Comparison of ENCODE assay signal across 24 cellular contexts in genomic region chr2:161206491-161207032, GRCh38. TPM values are rescaled to one million over a fixed set of nuclear protein-coding genes. Genes with fewer than 3 reads are reported as not detected.
DNase-seq lines count a peak whose midpoint lies in the region; ATAC-seq, FAIRE-seq and TF ChIP-seq lines count a peak whose summit lies in the region.
"Had no signal": no experiment of that assay in that cellular context is flagged by ENCODE, and none has a peak within 500 bp of the region (broad histone marks: within the 10 kb centered on the region; RNA-seq: fewer than 3 reads in every experiment).

No MANE protein-coding gene starts in this region.

- H3K79me2 ChIP-seq in SK-N-SH (ENCODE audit: insufficient read depth), result peaks cover 6% of the 10 kb centered on the region; the same call in 1 of the 2 replicates

- peak; percentile 91 for FAIRE-seq in islet of Langerhans (lab: Jason Lieb, UNC)
- FAIRE-seq: A549 had no signal

- H3K4me3 ChIP-seq in SK-N-SH (ENCODE audit: low read depth in 2 of 2, low read length in 1 of 2) (no peak overlapping the region), brain microvascular endothelial cell (ENCODE audit: low read depth, low read length) (no peak overlapping the region), esophagus muscularis mucosa (no peak overlapping the region)
- H3K4me3 ChIP-seq: A549, PC-9, tibial artery had no signal

- in situ Hi-C loops in brain microvascular endothelial cell (cut with HindIII; ENCODE audit: low pct_ligation_motif_present, low sequenced_read_pairs), result no loop called here

- H3K36me3 ChIP-seq in SK-N-SH (replicated peaks in 1 of 2; ENCODE audit: control insufficient read depth in 1 of 2, insufficient read depth in 2 of 2, low read length in 1 of 2) (peaks cover 37 to 50% of the 10 kb centered on the region in 2 experiments), brain microvascular endothelial cell (replicated peaks) (no peaks in the 10 kb centered on the region), esophagus muscularis mucosa (peaks cover 0 to 41% (median 16%) of the 10 kb centered on the region in 4 donors)

- no peak for TF ChIP-seq POLR2A in esophagus muscularis mucosa (IDR thresholded peaks at IDR 0.05; ENCODE audit: low read depth)

- no peak overlapping the region for H3K4me2 ChIP-seq in SK-N-SH
- H3K4me2 ChIP-seq: A549, PC-9 had no signal

- H3K4me1 ChIP-seq in SK-N-SH (ENCODE audit: control insufficient read depth in 1 of 2, insufficient read depth in 2 of 2, low read depth in 1 of 2, low read length in 1 of 2), result peaks cover 0 to 12% of the 10 kb centered on the region in 2 experiments; a peak in 1 of 4 replicates
- peaks cover 0 to 3% (median 0%) of the 10 kb centered on the region in 4 donors for H3K4me1 ChIP-seq in esophagus muscularis mucosa

- WGBS in SK-N-SH (ENCODE audit: low lambda C conversion rate), result 82% methylated on average over 1 of the region's 1 CpG
- 66% methylated on average over 1 of the region's 1 CpG for WGBS in esophagus muscularis mucosa

- no peak for TF ChIP-seq RAD21 in SK-N-SH (IDR thresholded peaks at IDR 0.05; ENCODE audit: low read length)

- ATAC-seq in SK-N-SH treated with all-trans-retinoic acid at 6 μM for 48 hours (no peak), HG02610 (IDR thresholded peaks at IDR 0.05; ENCODE audit: unreplicated experiment) (no peak)
- ATAC-seq: A549; activated CD4-positive, alpha-beta T cell treated with anti-CD3 and anti-CD28 coated beads for 36 hours; activated T-cell treated with anti-CD3 and anti-CD28 coated beads, Interleukin-2, amount 50 U/mL, for 4 hours had no signal

- H3F3A ChIP-seq in SK-N-SH (replicated peaks; ENCODE audit: insufficient read depth), result peaks cover 7% of the 10 kb centered on the region

- TF ChIP-seq CTCF in SK-N-SH (IDR thresholded peaks at IDR 0.05) (no peak), brain microvascular endothelial cell (IDR thresholded peaks at IDR 0.05; ENCODE audit: low read depth, low read length, missing control alignments) (no peak), esophagus muscularis mucosa (IDR thresholded peaks at IDR 0.05) (no peak)

- no peaks in the 10 kb centered on the region for H3K9me3 ChIP-seq in SK-N-SH
- no peaks in the 10 kb centered on the region for H3K9me3 ChIP-seq in esophagus muscularis mucosa
- H3K9me3 ChIP-seq: A549, tibial artery had no signal

- no peaks in the 10 kb centered on the region for H3K27me3 ChIP-seq in SK-N-SH (ENCODE audit: insufficient read depth)
- no peaks in the 10 kb centered on the region for H3K27me3 ChIP-seq in brain microvascular endothelial cell (replicated peaks)
- H3K27me3 ChIP-seq in esophagus muscularis mucosa, result no peaks in the 10 kb centered on the region
- H3K27me3 ChIP-seq: tibial artery had no signal

- TF ChIP-seq EP300 in SK-N-SH (IDR thresholded peaks at IDR 0.05; ENCODE audit: borderline replicate concordance in 1 of 2, low read depth in 1 of 2, low read length in 1 of 2), result no peak
- no peak for TF ChIP-seq EP300 in esophagus muscularis mucosa (IDR thresholded peaks at IDR 0.05)

- peak overlapping the region in 1 of 2 experiments; percentile 1; a peak in 2 of 4 replicates for H3K27ac ChIP-seq in SK-N-SH (ENCODE audit: low read depth in 2 of 2, low read length in 1 of 2)
- H3K27ac ChIP-seq in brain microvascular endothelial cell, result peak overlapping the region; percentile 21
- H3K27ac ChIP-seq in esophagus muscularis mucosa (replicated peaks in 1 of 4), result no peak overlapping the region
- H3K27ac ChIP-seq: A549, PC-9, tibial artery had no signal

- intact Hi-C loops in esophagus muscularis mucosa (cut with DNase I), result no loop called here

- DNase-seq in SK-N-SH (no peak), brain microvascular endothelial cell (no peak), hypothalamus (lab: John Stamatoyannopoulos, UW) (no peak), ureter (ENCODE audit: low spot score) (no peak), esophagus muscularis mucosa (ENCODE audit: extremely low spot score) (no peak)
- DNase-seq: activated CD4-positive, alpha-beta T cell treated with anti-CD3 and anti-CD28 coated beads for 36 hours; activated naive CD4-positive, alpha-beta T cell treated with anti-CD3 and anti-CD28 coated beads for 36 hours; activated T-cell treated with anti-CD3 and anti-CD28 coated beads, Interleukin-2, amount 50 U/mL, for 4 hours; aorta; CD4-positive, alpha-beta T cell; central memory CD4-positive, alpha-beta T cell; HCEC 1CT; mammary epithelial cell; MM.1S; NCI-H1694; nucleus accumbens; PC-9; SIG-M5; stimulated activated CD4-positive, alpha-beta T cell treated with anti-CD3 and anti-CD28 coated beads, Interleukin-12 subunit alpha, Interleukin-12 subunit beta, amount 100 ng/mL, for 4 hours; tibial artery had no signal

- CTCF ChIA-PET in SK-N-SH (lab: Yijun Ruan, JAX), result no interaction called here

- no peaks in the 10 kb centered on the region; the same call in 1 of the 2 replicates for H4K20me1 ChIP-seq in SK-N-SH (ENCODE audit: insufficient read depth)

- no peaks in the 10 kb centered on the region for H3K9me2 ChIP-seq in SK-N-SH

- H3K9ac ChIP-seq in SK-N-SH, result no peak overlapping the region

- POLR2A ChIA-PET in SK-N-SH (lab: Yijun Ruan, JAX), result no interaction called here

- H2AFZ ChIP-seq in SK-N-SH (ENCODE audit: low read depth), result no peak overlapping the region
- H2AFZ ChIP-seq: PC-9 had no signal

TF ChIP-seq in SK-N-SH treated with all-trans-retinoic acid at 6 μM for 48 hours, 23 proteins besides CTCF, POLR2A, EP300 and RAD21:
- TF ChIP-seq CREB5 (CRISPR knock-in tag; IDR thresholded peaks at IDR 0.05; ENCODE audit: low read depth) (0 out of 2 replicates have a peak, but pooled peaks have one; percentile 45), ISL1 (CRISPR knock-in tag; IDR thresholded peaks at IDR 0.05) (peak; percentile 95), ZFP3 (CRISPR knock-in tag; IDR thresholded peaks at IDR 0.05) (no peak)
TF ChIP-seq in SK-N-SH treated with all-trans-retinoic acid at 6 μM for 48 hours: peak in this region for 2.

TF ChIP-seq in SK-N-SH, 30 proteins besides CTCF, POLR2A, EP300 and RAD21:
- TF ChIP-seq MXI1 (IDR thresholded peaks at IDR 0.05; ENCODE audit: low read depth, low read length) (no peak), EZH2phosphoT487 (IDR thresholded peaks at IDR 0.05; ENCODE audit: borderline replicate concordance, low read depth) (no peak), TAF1 (IDR thresholded peaks at IDR 0.05; ENCODE audit: borderline replicate concordance, low read depth, low read length) (no peak), REST (IDR thresholded peaks at IDR 0.05; ENCODE audit: low read depth, low read length) (no peak)
TF ChIP-seq in SK-N-SH: peak in this region for 0.

RNA-seq across cellular contexts. Expression of gene TANK, which starts 46.3 kb away (rescaled TPM):
- polyA plus RNA-seq in SK-N-SH (2012; rRNA removed), result 23.4 and 25.7 TPM in 2 replicates
- polyA plus RNA-seq in SK-N-SH (2012; cell fraction: cytosol; rRNA removed), result 29.8 and 42.8 TPM in 2 replicates
- 18.5 and 36.8 TPM in 2 replicates for polyA plus RNA-seq in SK-N-SH (2012; cell fraction: nucleus; rRNA removed)
- 81.2 TPM for total RNA-seq in ureter
- total RNA-seq in esophagus muscularis mucosa, result 10 to 100 TPM; 57.0 to 76.1 (median 69.7) TPM
